1 cellular context compared by ENCODE assay signal in genomic region chr10:6701289-6701688, GRCh38.
TF ChIP-seq lines count a peak whose summit lies in the region.

No MANE protein-coding gene starts in this region.

TF ChIP-seq in K562, 482 proteins besides CTCF, POLR2A, EP300 and RAD21 (continued from another document):
- TF ChIP-seq ZNF609 (CRISPR knock-in tag; IDR thresholded peaks at IDR 0.05; ENCODE audit: borderline replicate concordance), result no peak
- TF ChIP-seq CHAMP1 (IDR thresholded peaks at IDR 0.05), result no peak
- no peak for TF ChIP-seq ZFP30 (CRISPR knock-in tag; IDR thresholded peaks at IDR 0.05; ENCODE audit: borderline replicate concordance)
- no peak for TF ChIP-seq ILK (tag; IDR thresholded peaks at IDR 0.05; ENCODE audit: borderline replicate concordance, low read depth)
- no peak for TF ChIP-seq ZNF77 (CRISPR knock-in tag; IDR thresholded peaks at IDR 0.05)
